In genomic region chr16:5085716-5086115, GRCh38 we compare ENCODE assay signal across 7 cellular contexts. TPM values are rescaled to one million over a fixed set of nuclear protein-coding genes. Genes with fewer than 3 reads are reported as not detected.
"Had no signal": no experiment of that assay in that cellular context is flagged by ENCODE, and none has a peak within 500 bp of the region (broad histone marks: within the 10 kb centered on the region; RNA-seq: fewer than 3 reads in every experiment).

No MANE protein-coding gene starts in this region.

RNA-seq across cellular contexts. Expression of gene C16orf89, which starts 20.0 kb away (rescaled TPM):
- total RNA-seq: left lobe of liver; lung microvascular endothelial cell; mammary epithelial cell; mononuclear cell; naive thymus-derived CD4-positive, alpha-beta T cell had no signal
- polyA plus RNA-seq: immature natural killer cell; keratinocyte; mammary epithelial cell; naive thymus-derived CD4-positive, alpha-beta T cell had no signal
